7 cellular contexts compared by ENCODE assay signal in the genomic region with DNA sequence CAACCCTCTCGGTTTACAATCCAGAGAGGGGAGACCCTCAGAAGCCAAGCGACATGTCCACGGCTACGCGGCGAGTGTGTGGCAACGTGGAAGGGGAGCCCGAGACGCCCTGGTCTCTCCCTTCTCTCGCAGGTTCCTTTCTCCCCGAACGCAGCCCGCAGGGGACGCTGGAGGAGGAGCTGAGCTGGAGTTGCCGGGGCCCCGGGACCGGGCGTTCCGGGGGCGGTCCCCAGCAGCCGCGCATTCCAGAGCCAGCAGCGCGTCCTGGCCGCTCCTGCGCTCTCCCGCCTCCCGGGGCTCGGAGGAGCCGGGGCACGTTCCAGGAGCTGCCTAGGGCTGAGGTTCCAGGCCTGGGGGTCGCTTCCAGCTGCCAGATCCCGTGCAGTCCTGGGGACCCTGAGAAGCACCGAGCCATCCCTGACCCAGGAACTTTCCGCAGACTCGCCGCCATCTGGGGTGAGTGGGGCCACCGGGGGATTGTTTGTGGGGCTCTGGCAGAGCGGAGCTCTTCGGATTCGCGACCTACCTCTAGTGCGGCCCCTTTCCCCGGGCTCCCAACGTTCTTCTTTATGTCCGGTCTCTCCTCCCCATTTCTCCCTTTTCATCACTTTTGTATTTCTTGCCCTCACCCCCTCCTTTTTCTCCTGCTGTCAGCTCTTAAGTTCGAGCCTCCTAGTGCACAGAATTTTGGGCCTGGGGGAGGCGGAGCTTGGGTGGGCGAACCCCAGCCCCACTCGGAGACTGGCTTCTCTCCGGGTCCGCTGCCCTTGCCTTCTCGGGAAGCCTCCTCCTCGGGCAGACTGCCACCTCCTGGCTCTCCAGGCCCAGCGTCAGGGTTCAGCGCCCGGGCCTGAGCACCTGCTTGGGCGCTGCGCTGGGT. TPM values are rescaled to one million over a fixed set of nuclear protein-coding genes. Genes with fewer than 3 reads are reported as not detected.
DNase-seq lines count a peak whose midpoint lies in the region; ATAC-seq, FAIRE-seq and TF ChIP-seq lines count a peak whose summit lies in the region.

TSS of gene SMIM3 (plus strand) at position 241 of the 880 bp plus-strand sequence. CDS start 16,684 bp downstream, outside the sequence.

- H3K27me3 ChIP-seq in thoracic aorta (replicated peaks; ENCODE audit: insufficient read depth), result no peaks in the 10 kb centered on the region

- no peaks in the 10 kb centered on the region for H3K9me3 Mint-ChIP-seq in natural killer cell treated with Interleukin-12 subunit alpha and Interleukin-12 subunit beta and Interleukin-15 and Interleukin-18, amount 100 ng/mL, for 72 hours

- H3K36me3 Mint-ChIP-seq in natural killer cell treated with Interleukin-12 subunit alpha and Interleukin-12 subunit beta and Interleukin-15 and Interleukin-18, amount 100 ng/mL, for 72 hours, result no peaks in the 10 kb centered on the region

- H3K9me3 ChIP-seq in thoracic aorta, result no peaks in the 10 kb centered on the region

- POLR2A ChIA-PET in RWPE1 (lab: Yijun Ruan, JAX; ENCODE audit: low non-redundant PET), result interaction anchor here (1.1 to 1.4 kb wide), 2 partner anchors 10 to 20 kb away, joined by 4 to 6 read pairs; partner anchors contain the start of gene DCTN4

- peak; percentile 25 for ATAC-seq in HG03097 (IDR thresholded peaks at IDR 0.05; ENCODE audit: low FRiP score, unreplicated experiment)
- ATAC-seq in natural killer cell treated with Interleukin-12 subunit alpha and Interleukin-12 subunit beta and Interleukin-15 and Interleukin-18, amount 100 ng/mL, for 72 hours, result peak; percentile 71 to 81
- peak; percentile 20 for ATAC-seq in thoracic aorta (ENCODE audit: insufficient number of reproducible peaks, low FRiP score, low read depth)

- FAIRE-seq in GM12892 (lab: Jason Lieb, UNC), result peak; percentile 51

- CTCF ChIA-PET in RWPE1 (lab: Yijun Ruan, JAX), result interaction anchor here (0.6 to 1.9 kb wide), 16 partner anchors 8 to 742 kb away, joined by 3 to 12 read pairs (median 4); partner anchors contain the start of genes DCTN4 and RBM22

- H3K27ac ChIP-seq in RWPE1 (peak within 1 kb of the TSS; percentile 82), thoracic aorta (peak within 1 kb of the TSS; percentile 96 to 98)

- H3K27me3 Mint-ChIP-seq in natural killer cell treated with Interleukin-12 subunit alpha and Interleukin-12 subunit beta and Interleukin-15 and Interleukin-18, amount 100 ng/mL, for 72 hours, result peaks cover 3 to 7% of the 10 kb centered on the region in 2 donors

- DNase-seq in GM12892 (ENCODE audit: insufficient read length) (no peak), RWPE1 (ENCODE audit: low spot score) (peak; percentile 75), fibroblast of pulmonary artery (ENCODE audit: low read depth) (peak; percentile 71), thoracic aorta (ENCODE audit: low spot score) (peak; percentile 38)
- DNase-seq in activated effector memory CD4-positive, alpha-beta T cell treated with Interleukin-2 at 50 U/mL for 16 hours, result peak; percentile 51
- DNase-seq in natural killer cell treated with Interleukin-12 subunit alpha and Interleukin-12 subunit beta and Interleukin-15 and Interleukin-18, amount 100 ng/mL, for 72 hours (ENCODE audit: low spot score), result peak; percentile 77

- peaks cover 36 to 51% of the 10 kb centered on the region in 2 donors for H3K4me1 ChIP-seq in thoracic aorta (ENCODE audit: control insufficient read depth in 1 of 2, low read depth in 2 of 2)

- TF ChIP-seq CTCF in RWPE1 (conservative IDR thresholded peaks at IDR 0.05; ENCODE audit: low read depth) (peak; percentile 76), fibroblast of pulmonary artery (IDR thresholded peaks at IDR 0.05; ENCODE audit: low read length, missing control alignments) (peak; percentile 41), thoracic aorta (IDR thresholded peaks at IDR 0.05) (peak; percentile 26)

- H3K4me3 Mint-ChIP-seq in natural killer cell treated with Interleukin-12 subunit alpha and Interleukin-12 subunit beta and Interleukin-15 and Interleukin-18, amount 100 ng/mL, for 72 hours, result peak within 1 kb of the TSS; percentile 98

- H3K4me1 Mint-ChIP-seq in natural killer cell treated with Interleukin-12 subunit alpha and Interleukin-12 subunit beta and Interleukin-15 and Interleukin-18, amount 100 ng/mL, for 72 hours (ENCODE audit: low read depth in 2 of 2), result peaks cover 53 to 59% of the 10 kb centered on the region in 2 donors

- H3K27ac Mint-ChIP-seq in natural killer cell treated with Interleukin-12 subunit alpha and Interleukin-12 subunit beta and Interleukin-15 and Interleukin-18, amount 100 ng/mL, for 72 hours, result peak within 1 kb of the TSS; percentile 89 to 90

- H3K36me3 ChIP-seq in thoracic aorta, result no peaks in the 10 kb centered on the region

- peak within 1 kb of the TSS; percentile 66 for H3K4me3 ChIP-seq in fibroblast of pulmonary artery (replicated peaks; ENCODE audit: low read depth, low read length)
- H3K4me3 ChIP-seq in thoracic aorta, result peak within 1 kb of the TSS; percentile 89

- no peak for TF ChIP-seq POLR2A in GM12892 (IDR thresholded peaks at IDR 0.05; ENCODE audit: low read depth, low read length)

RNA-seq across cellular contexts. Expression of gene SMIM3, which starts in this region (rescaled TPM):
- 11.5 TPM for polyA plus RNA-seq in GM12892 (2012; ENCODE audit: missing spikeins)
- 10 to 100 TPM; 24.5 to 30.4 TPM for total RNA-seq in natural killer cell treated with Interleukin-12 subunit alpha and Interleukin-12 subunit beta and Interleukin-15 and Interleukin-18, amount 100 ng/mL, for 72 hours
- 10 to 100 TPM; 28.4 to 46.4 TPM for total RNA-seq in thoracic aorta

Comparison
In these comparisons a context has a peak if more than half of its experiments do, and no peak if none do; other contexts are left out.
1. ATAC-seq: peak in every context shown above with its lines; median percentile 76 in natural killer cell treated with Interleukin-12 subunit alpha and Interleukin-12 subunit beta and Interleukin-15 and Interleukin-18, amount 100 ng/mL, for 72 hours; 25 in HG03097; 20 in thoracic aorta.
2. CTCF ChIP-seq: peak in every context shown above with its lines; median percentile 76 in RWPE1; 41 in fibroblast of pulmonary artery; 26 in thoracic aorta.